9 cellular contexts compared by ENCODE assay signal in the genomic region with DNA sequence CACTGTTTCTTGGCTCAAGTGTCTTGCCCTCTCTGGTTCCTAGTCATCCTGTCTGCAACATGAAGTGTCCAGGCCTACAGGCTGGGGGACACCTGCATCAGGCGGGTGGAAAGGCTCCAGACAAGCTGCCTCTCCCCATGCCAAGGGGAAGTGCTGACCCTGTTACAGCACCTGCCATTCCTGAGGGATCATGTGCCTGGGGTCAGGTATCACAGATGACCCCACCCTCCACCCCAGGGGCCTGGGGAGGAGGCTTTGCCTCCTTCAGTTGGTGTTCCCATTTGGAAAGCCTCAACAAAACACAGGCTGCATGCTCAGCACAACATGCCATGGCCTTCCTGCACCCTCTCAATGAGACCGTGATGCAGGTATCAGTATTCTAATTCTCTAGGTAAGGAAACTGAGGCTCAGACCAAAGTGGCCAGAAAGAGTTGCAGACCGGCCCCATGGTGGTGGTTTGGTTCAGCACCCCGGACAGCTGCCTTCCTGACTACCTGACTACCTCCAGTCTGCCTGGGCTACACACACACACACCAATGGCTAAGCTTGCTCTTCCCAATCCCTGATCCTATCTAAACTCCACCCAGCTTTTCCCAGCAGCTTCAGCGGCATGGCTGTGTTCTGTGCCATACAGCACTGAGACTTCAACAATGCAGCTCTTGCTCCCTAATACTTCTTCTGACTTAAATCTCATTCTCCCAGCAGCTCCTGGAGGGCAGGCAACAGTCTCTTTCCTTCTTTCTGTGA.
DNase-seq lines count a peak whose midpoint lies in the region; ATAC-seq and TF ChIP-seq lines count a peak whose summit lies in the region.
"Had no signal": no experiment of that assay in that cellular context is flagged by ENCODE, and none has a peak within 500 bp of the region (broad histone marks: within the 10 kb centered on the region; RNA-seq: fewer than 3 reads in every experiment).

No MANE protein-coding gene starts in this region.

- ATAC-seq in GM18519 (IDR thresholded peaks at IDR 0.05; ENCODE audit: low FRiP score, unreplicated experiment) (no peak), HG03025 (IDR thresholded peaks at IDR 0.05; ENCODE audit: low FRiP score, unreplicated experiment) (no peak), GM19328 (IDR thresholded peaks at IDR 0.05; ENCODE audit: unreplicated experiment) (no peak)

- DNase-seq in stimulated activated CD4-positive, alpha-beta T cell treated with anti-CD3 and anti-CD28 coated beads, Interleukin-15, amount 100 ng/mL, for 24 hours = peak; percentile 14
- DNase-seq in stimulated activated CD4-positive, alpha-beta T cell treated with anti-CD3 and anti-CD28 coated beads, Interleukin-4, amount 100 ng/mL, for 24 hours = no peak
- DNase-seq in SK-N-DZ (ENCODE audit: low spot score) (peak; percentile 32), fibroblast of the aortic adventitia (ENCODE audit: low read depth) (peak; percentile 22)
- no peak for DNase-seq in activated effector memory CD4-positive, alpha-beta T cell treated with Interleukin-2 at 50 U/mL for 16 hours
- DNase-seq: CD4-positive, CD25-positive, alpha-beta regulatory T cell had no signal

- TF ChIP-seq CTCF in fibroblast of the aortic adventitia (IDR thresholded peaks at IDR 0.05; ENCODE audit: insufficient read depth, low read length) = no peak

- no peak overlapping the region for H3K4me3 ChIP-seq in fibroblast of the aortic adventitia (ENCODE audit: low read depth, low read length)

Comparison
In these comparisons a context has a peak if more than half of its experiments do, and no peak if none do; other contexts are left out.
1. DNase-seq: peak in stimulated activated CD4-positive, alpha-beta T cell treated with anti-CD3 and anti-CD28 coated beads, Interleukin-15, amount 100 ng/mL, for 24 hours (single experiment), SK-N-DZ (single experiment) and fibroblast of the aortic adventitia (single experiment); none in stimulated activated CD4-positive, alpha-beta T cell treated with anti-CD3 and anti-CD28 coated beads, Interleukin-4, amount 100 ng/mL, for 24 hours (single experiment) and activated effector memory CD4-positive, alpha-beta T cell treated with Interleukin-2 at 50 U/mL for 16 hours (single experiment).